35 cellular contexts compared by ENCODE assay signal in the genomic region with DNA sequence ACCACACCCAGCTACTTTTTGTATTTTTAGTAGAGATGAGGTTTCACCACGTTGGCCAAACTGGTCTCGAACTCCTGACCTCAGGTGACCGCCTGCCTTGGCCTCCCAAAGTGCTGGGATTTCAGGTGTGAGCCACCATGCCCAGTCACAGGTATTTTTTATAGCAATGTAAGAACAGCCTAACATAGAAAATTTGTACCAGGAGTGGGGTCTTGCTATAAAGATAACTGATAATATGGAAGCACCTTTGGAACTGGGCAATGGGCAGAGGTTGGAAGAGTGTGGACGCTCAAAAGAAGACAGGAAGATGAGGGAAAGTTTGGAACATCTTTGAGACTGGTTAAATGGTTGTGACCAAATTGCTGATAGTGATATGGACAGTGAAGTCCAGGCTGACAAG.
"Had no signal": no experiment of that assay in that cellular context is flagged by ENCODE, and none has a peak within 500 bp of the region (broad histone marks: within the 10 kb centered on the region; RNA-seq: fewer than 3 reads in every experiment).

No MANE protein-coding gene starts in this region.

- H3K4me3 ChIP-seq: MG63 had no signal

- DNase-seq: Kasumi-1, MG63, MM.1S, NCI-H1048, NCI-H1092, NCI-H1092 treated with DMSO at 0.1 percent for 48 hours, NCI-H1105, NCI-H1105 treated with DMSO at 0.1 percent for 48 hours, NCI-H1417, NCI-H1417 treated with DMSO at 0.1 percent for 48 hours, NCI-H1436, NCI-H1436 treated with DMSO at 0.1 percent for 48 hours, NCI-H146, NCI-H1694, NCI-H1694 treated with DMSO at 0.1 percent for 48 hours, NCI-H187, NCI-H187 treated with DMSO at 0.1 percent for 48 hours, NCI-H1930, NCI-H2029, NCI-H2029 treated with DMSO at 0.1 percent for 48 hours, NCI-H2081, NCI-H2081 treated with DMSO at 0.1 percent for 48 hours, NCI-H2107, NCI-H2171, NCI-H2171 treated with DMSO at 0.1 percent for 48 hours, NCI-H2227 treated with DMSO at 0.1 percent for 48 hours, NCI-H226, NCI-H345, NCI-H446, NCI-H446 treated with DMSO at 0.1 percent for 48 hours, NCI-H510A, NCI-H510A treated with DMSO at 0.1 percent for 48 hours, NCI-H524, NCI-H524 treated with DMSO at 0.1 percent for 48 hours, NCI-H526 had no signal

- H3K36me3 ChIP-seq: MG63 had no signal

- H3K27me3 ChIP-seq: MG63 had no signal
